In genomic region chr9:88187631-88188030, GRCh38 we compare ENCODE assay signal across 21 cellular contexts. TPM values are rescaled to one million over a fixed set of nuclear protein-coding genes. Genes with fewer than 3 reads are reported as not detected.
A peak's percentile ranks its signal among the peaks of the same experiment; 100 is the strongest.
DNase-seq lines count a peak whose midpoint lies in the region; ATAC-seq, FAIRE-seq and TF ChIP-seq lines count a peak whose summit lies in the region.
"Had no signal": no experiment of that assay in that cellular context is flagged by ENCODE, and none has a peak within 500 bp of the region (broad histone marks: within the 10 kb centered on the region; RNA-seq: fewer than 3 reads in every experiment).

No MANE protein-coding gene starts in this region.

- POLR2A ChIA-PET in AG04450 (lab: Yijun Ruan, JAX): interaction anchor here (1.5 kb wide), 1 partner anchor 10 kb away, joined by 7 read pairs; no protein-coding TSS in a partner anchor

- H3K4me3 ChIP-seq in AG04450 (ENCODE audit: low read depth, low read length) (no peak overlapping the region), esophagus muscularis mucosa (no peak overlapping the region)
- H3K4me3 ChIP-seq: BLaER1 treated with 17β-estradiol and CSF1 and Interleukin-3, amounts not matched to agents 10 nM and 100 nM; K562; SJCRH30 had no signal

- no peak for TF ChIP-seq POLR2A in esophagus muscularis mucosa (IDR thresholded peaks at IDR 0.05; ENCODE audit: low read depth)

- H3K27me3 Mint-ChIP-seq in mesothelial cell of epicardium (ENCODE audit: low read depth): no peaks in the 10 kb centered on the region

- no peaks in the 10 kb centered on the region for H3K36me3 ChIP-seq in esophagus muscularis mucosa
- H3K36me3 ChIP-seq: BLaER1 treated with 17β-estradiol and CSF1 and Interleukin-3, amounts not matched to agents 10 nM and 100 nM; SJCRH30 had no signal

- peaks cover 33% of the 10 kb centered on the region for H3K4me1 Mint-ChIP-seq in mesothelial cell of epicardium

- DNase-seq in AG04450 (ENCODE audit: low read depth, low spot score) (peak; percentile 13), GM04503 (ENCODE audit: low read depth) (peak; percentile 29), esophagus muscularis mucosa (ENCODE audit: extremely low spot score) (peak; percentile 4), mesothelial cell of epicardium (ENCODE audit: low spot score in 2 of 2, unreplicated experiment in 2 of 2) (no peak), activated gamma-delta T cell treated with Interleukin-2 at 50 U/mL for 16 hours (no peak), HTR-8/SVneo (ENCODE audit: insufficient read length, low spot score) (no peak)
- DNase-seq: H7; NCI-H146; NCI-H2081 treated with DMSO at 0.1 percent for 48 hours; NCI-H226; NCI-H526 treated with DMSO at 0.1 percent for 48 hours; NK-92 treated with Interleukin-12 subunit alpha and Interleukin-12 subunit beta, amount 100 ng/mL, for 24 hours had no signal

- 49% methylated on average over 2 of the region's 2 CpGs for WGBS in esophagus muscularis mucosa

- peaks cover 10% of the 10 kb centered on the region for H3K9me3 Mint-ChIP-seq in mesothelial cell of epicardium

- CTCF ChIA-PET in AG04450 (lab: Charles Lee): interaction anchor here (1.1 kb wide), 1 partner anchor 391 kb away, joined by 3 read pairs; no protein-coding TSS in a partner anchor

- H3K36me3 Mint-ChIP-seq in mesothelial cell of epicardium: peaks cover 4% of the 10 kb centered on the region

- FAIRE-seq in HTR-8/SVneo (lab: Jason Lieb, UNC): no peak
- FAIRE-seq: A204.1, K562 had no signal

- no peaks in the 10 kb centered on the region for H3K27me3 ChIP-seq in AG04450 (ENCODE audit: control insufficient read depth, insufficient read depth, low read length)
- H3K27me3 ChIP-seq in esophagus muscularis mucosa: no peaks in the 10 kb centered on the region
- H3K27me3 ChIP-seq: BLaER1 treated with 17β-estradiol and CSF1 and Interleukin-3, amounts not matched to agents 10 nM and 100 nM; SJCRH30 had no signal

- peak overlapping the region; percentile 51 for H3K27ac Mint-ChIP-seq in mesothelial cell of epicardium

- no peak overlapping the region for H3K27ac ChIP-seq in AG04450 (ENCODE audit: low read depth, low read length)
- H3K27ac ChIP-seq in esophagus muscularis mucosa (replicated peaks in 1 of 4): no peak overlapping the region
- H3K27ac ChIP-seq: BLaER1 treated with 17β-estradiol and CSF1 and Interleukin-3, amounts not matched to agents 10 nM and 100 nM; RWPE1; SJCRH30 had no signal

- TF ChIP-seq EP300 in esophagus muscularis mucosa (IDR thresholded peaks at IDR 0.05): no peak

- peaks cover 0 to 14% (median 10%) of the 10 kb centered on the region in 4 donors for H3K4me1 ChIP-seq in esophagus muscularis mucosa

- H3K4me3 Mint-ChIP-seq in mesothelial cell of epicardium: no peak overlapping the region

- intact Hi-C loops in esophagus muscularis mucosa (cut with DNase I): no loop called here

- TF ChIP-seq CTCF in AG04450 (IDR thresholded peaks at IDR 0.05; ENCODE audit: low read depth, low read length) (no peak), esophagus muscularis mucosa (IDR thresholded peaks at IDR 0.05) (no peak), mesothelial cell of epicardium (IDR thresholded peaks at IDR 0.05; ENCODE audit: unreplicated experiment) (no peak)

- ATAC-seq in HG02870 (IDR thresholded peaks at IDR 0.05; ENCODE audit: unreplicated experiment): no peak
- ATAC-seq in HG03159 (IDR thresholded peaks at IDR 0.05; ENCODE audit: unreplicated experiment): no peak
- ATAC-seq: K562 had no signal

- no peaks in the 10 kb centered on the region for H3K9me3 ChIP-seq in AG04450 (ENCODE audit: control insufficient read depth, insufficient read depth, low read length)
- H3K9me3 ChIP-seq in esophagus muscularis mucosa: no peaks in the 10 kb centered on the region
- H3K9me3 ChIP-seq: SJCRH30 had no signal

RNA-seq across cellular contexts. Expression of gene SPATA31C2, which starts 49.4 kb away (rescaled TPM):
- not detected in 2 replicates for polyA plus RNA-seq in AG04450 (2011; rRNA removed)
- not detected in 2 replicates for polyA minus RNA-seq in AG04450 (2011; rRNA and poly(A)+ RNA removed)
- total RNA-seq in esophagus muscularis mucosa (not detected), mesothelial cell of epicardium (0.29 to 0.38 TPM (median 0.34 TPM) in 3 replicates)
- total RNA-seq: Daoy, HT1080 had no signal

Comparison
In these comparisons a context has a peak if more than half of its experiments do, and no peak if none do; other contexts are left out.
1. DNase-seq: peak in AG04450 (single experiment), GM04503 (single experiment) and esophagus muscularis mucosa (single experiment); none in mesothelial cell of epicardium (0 of 2), activated gamma-delta T cell treated with Interleukin-2 at 50 U/mL for 16 hours (single experiment) and HTR-8/SVneo (single experiment).